Comparison of ENCODE assay signal across 9 cellular contexts in the genomic region with DNA sequence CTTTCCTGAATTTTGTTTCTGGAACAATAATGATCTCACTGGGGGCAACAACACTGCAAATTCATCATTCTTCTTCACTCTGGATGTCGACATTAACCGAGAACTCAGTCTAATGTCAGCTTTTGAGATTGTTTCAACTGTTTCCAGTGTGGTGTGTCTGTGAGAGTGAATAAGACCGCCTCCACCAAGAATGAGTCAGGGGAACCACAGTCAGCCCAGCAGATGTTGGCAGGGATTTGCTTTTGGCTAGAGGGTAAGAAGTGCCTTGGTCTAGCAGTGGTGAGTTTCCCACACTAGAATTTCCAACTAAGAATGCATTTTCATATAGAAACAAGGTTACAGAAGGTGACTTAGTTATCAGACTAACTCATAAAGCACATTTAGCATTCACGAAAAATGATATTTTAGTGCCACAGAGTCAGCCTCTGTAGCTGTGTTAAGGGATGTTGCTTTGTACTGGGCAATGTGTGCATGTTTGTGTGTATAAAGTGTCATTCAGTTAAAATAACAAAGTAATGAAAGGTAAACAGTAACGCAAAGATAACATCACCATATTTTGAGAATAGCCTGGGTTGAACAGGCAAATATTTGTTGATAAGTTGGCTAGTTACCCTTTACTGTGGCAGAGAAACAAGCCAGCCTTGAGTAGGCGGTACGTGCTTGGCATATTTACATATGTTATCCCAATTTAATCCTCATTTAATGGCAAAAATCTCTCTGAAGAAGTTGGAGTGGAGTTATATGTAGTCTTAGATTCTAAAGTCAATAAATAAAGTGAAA. TPM values are rescaled to one million over a fixed set of nuclear protein-coding genes. Genes with fewer than 3 reads are reported as not detected.
DNase-seq lines count a peak whose midpoint lies in the region; ATAC-seq and TF ChIP-seq lines count a peak whose summit lies in the region.
"Had no signal": no experiment of that assay in that cellular context is flagged by ENCODE, and none has a peak within 500 bp of the region (broad histone marks: within the 10 kb centered on the region; RNA-seq: fewer than 3 reads in every experiment).

No MANE protein-coding gene starts in this region.

- H3K4me2 ChIP-seq in MM.1S (ENCODE audit: low read depth, low read length) = no peak overlapping the region

- H3F3A ChIP-seq in MM.1S (ENCODE audit: insufficient read depth, low read length) = no peaks in the 10 kb centered on the region

- H2AFZ ChIP-seq in MM.1S (ENCODE audit: low read length) = no peak overlapping the region

- H3K27me3 ChIP-seq in heart left ventricle (no peaks in the 10 kb centered on the region), foreskin keratinocyte (no peaks in the 10 kb centered on the region), thoracic aorta (replicated peaks; ENCODE audit: insufficient read depth) (no peaks in the 10 kb centered on the region), MM.1S (replicated peaks; ENCODE audit: insufficient read depth, low read length) (no peaks in the 10 kb centered on the region)

- H3K9me3 ChIP-seq in heart left ventricle (no peaks in the 10 kb centered on the region), thoracic aorta (no peaks in the 10 kb centered on the region), MM.1S (replicated peaks; ENCODE audit: insufficient read depth, low read length) (no peaks in the 10 kb centered on the region)

- H3K4me1 ChIP-seq in heart left ventricle = peaks cover 0 to 10% (median 0%) of the 10 kb centered on the region in 12 donors
- H3K4me1 ChIP-seq in foreskin keratinocyte = no peaks in the 10 kb centered on the region
- H3K4me1 ChIP-seq in thoracic aorta (ENCODE audit: control insufficient read depth in 1 of 2, low read depth in 2 of 2) = peaks cover 10 to 35% of the 10 kb centered on the region in 2 donors
- H3K4me1 ChIP-seq in MM.1S (ENCODE audit: low read length) = no peaks in the 10 kb centered on the region

- H3K9ac ChIP-seq in MM.1S (ENCODE audit: low read length) = no peak overlapping the region

- in situ Hi-C loops in SK-MEL-5 (cut with HindIII; ENCODE audit: low pct_unique_long_range_greater_than_20kb, low sequenced_read_pairs) = no loop called here

- intact Hi-C loops in heart left ventricle (cut with DNase I) (no loop called here), Right ventricle myocardium superior (cut with DNase I) (no loop called here)

- DNase-seq in heart left ventricle (peak in 2 of 5 donors; percentile 10 to 33), Right ventricle myocardium superior (no peak), SK-MEL-5 (ENCODE audit: low read depth, low spot score) (peak; percentile 20), foreskin keratinocyte (peak; percentile 50 to 74), thoracic aorta (ENCODE audit: low spot score) (peak; percentile 59), NCI-H1105 treated with DMSO at 0.1 percent for 48 hours (lab: John Stamatoyannopoulos, UW) (no peak), MM.1S (no peak), SHP77 treated with DMSO at 0.1 percent for 48 hours (lab: John Stamatoyannopoulos, UW) (no peak)
- DNase-seq: kidney had no signal

- H3K36me3 ChIP-seq in heart left ventricle (no peaks in the 10 kb centered on the region), thoracic aorta (no peaks in the 10 kb centered on the region), MM.1S (replicated peaks; ENCODE audit: insufficient read depth, low read length) (no peaks in the 10 kb centered on the region)

- no peaks in the 10 kb centered on the region for H3K9me2 ChIP-seq in MM.1S (replicated peaks; ENCODE audit: insufficient read depth, low read length)

- H3K4me3 ChIP-seq in heart left ventricle = no peak overlapping the region
- H3K4me3 ChIP-seq in thoracic aorta = no peak overlapping the region
- no peak overlapping the region for H3K4me3 ChIP-seq in MM.1S (ENCODE audit: low read length)

- TF ChIP-seq POLR2A in heart left ventricle (IDR thresholded peaks at IDR 0.05) = no peak

- TF ChIP-seq CTCF in heart left ventricle (IDR thresholded peaks at IDR 0.05) (no peak), foreskin keratinocyte (conservative IDR thresholded peaks at IDR 0.05) (no peak), thoracic aorta (IDR thresholded peaks at IDR 0.05) (no peak), MM.1S (IDR thresholded peaks at IDR 0.05; ENCODE audit: low read length) (no peak)

- H4K20me1 ChIP-seq in MM.1S (ENCODE audit: insufficient read depth, low read length) = no peaks in the 10 kb centered on the region

- H3K27ac ChIP-seq in heart left ventricle (no peak overlapping the region), foreskin keratinocyte (no peak overlapping the region), thoracic aorta (peak overlapping the region; percentile 40 to 60), MM.1S (ENCODE audit: low read length) (no peak overlapping the region)

- H3K79me2 ChIP-seq in MM.1S (ENCODE audit: low read length) = no peaks in the 10 kb centered on the region

- 81 to 84% (median 83%) methylated on average over 7 of the region's 7 CpGs for WGBS in heart left ventricle, 4 donors

- ATAC-seq in heart left ventricle (peak in 3 of 4 donors; percentile 52 to 83 (median 82)), Right ventricle myocardium superior (ENCODE audit: poor library complexity) (no peak), foreskin keratinocyte (peak; percentile 97), thoracic aorta (ENCODE audit: insufficient number of reproducible peaks, low FRiP score, low read depth) (peak; percentile 94)

RNA-seq across cellular contexts. Expression of a gene that starts 33.8 kb away (rescaled TPM):
- total RNA-seq in heart left ventricle = not detected
- polyA plus RNA-seq in heart left ventricle = not detected
- total RNA-seq in Right ventricle myocardium superior = not detected
- total RNA-seq in SK-MEL-5 (2014; rRNA removed; shearing (Covaris generic)) = not detected in 2 replicates
- polyA plus RNA-seq in SK-MEL-5 (2015; cell fraction: cytosol; rRNA removed) = not detected in 2 replicates
- not detected in 2 replicates for polyA plus RNA-seq in SK-MEL-5 (2015; cell fraction: nucleus; rRNA removed)
- total RNA-seq in foreskin keratinocyte = not detected in 2 replicates
- not detected in 2 replicates for polyA plus RNA-seq in foreskin keratinocyte
- total RNA-seq in thoracic aorta = not detected
- total RNA-seq: kidney had no signal

Comparison
In these comparisons a context has a peak if more than half of its experiments do, and no peak if none do; other contexts are left out.
1. DNase-seq: peak in SK-MEL-5 (single experiment), foreskin keratinocyte (2 of 2) and thoracic aorta (single experiment); none in Right ventricle myocardium superior (single experiment), NCI-H1105 treated with DMSO at 0.1 percent for 48 hours (single experiment), MM.1S (single experiment) and SHP77 treated with DMSO at 0.1 percent for 48 hours (single experiment).
2. H3K27ac ChIP-seq: peak in thoracic aorta (2 of 2); none in heart left ventricle (0 of 12), foreskin keratinocyte (single experiment) and MM.1S (single experiment).